Comparison of ENCODE assay signal across 14 cellular contexts in genomic region chr14:102184678-102185040, GRCh38. TPM values are rescaled to one million over a fixed set of nuclear protein-coding genes. Genes with fewer than 3 reads are reported as not detected.
DNase-seq lines count a peak whose midpoint lies in the region; ATAC-seq and TF ChIP-seq lines count a peak whose summit lies in the region.
"Had no signal": no experiment of that assay in that cellular context is flagged by ENCODE, and none has a peak within 500 bp of the region (broad histone marks: within the 10 kb centered on the region; RNA-seq: fewer than 3 reads in every experiment).

No MANE protein-coding gene starts in this region.

- H3K27me3 ChIP-seq in psoas muscle (ENCODE audit: insufficient read depth in 3 of 3, low read length in 2 of 3) (no peaks in the 10 kb centered on the region), WERI-Rb-1 (ENCODE audit: insufficient read depth, low read depth, severe bottlenecking) (no peaks in the 10 kb centered on the region), osteoblast (ENCODE audit: insufficient read depth, low read length) (no peaks in the 10 kb centered on the region)
- H3K27me3 ChIP-seq: cardiac muscle cell, left lung, SJSA1 had no signal

- ATAC-seq in psoas muscle (no peak), Right ventricle myocardium superior (ENCODE audit: poor library complexity) (no peak)
- ATAC-seq: left lung had no signal

- DNase-seq in ELF-1 (ENCODE audit: low read depth, low spot score) (peak; percentile 80), NCI-H2227 (lab: John Stamatoyannopoulos, UW; ENCODE audit: unreplicated experiment) (peak; percentile 85), cerebellar cortex (ENCODE audit: low spot score) (peak; percentile 36), psoas muscle (no peak), WERI-Rb-1 (no peak), osteoblast (ENCODE audit: insufficient read length, low spot score, missing footprints) (no peak), Right ventricle myocardium superior (no peak)
- DNase-seq: GOT3; left lung; NCI-H187 treated with DMSO at 0.1 percent for 48 hours; OCI-M1; stimulated activated CD4-positive, alpha-beta T cell treated with anti-CD3 and anti-CD28 coated beads, Interleukin-12 subunit alpha, Interleukin-12 subunit beta, amount 100 ng/mL, for 4 hours had no signal

- 69 to 83% (median 71%) methylated on average over 11 of the region's 11 CpGs for WGBS in psoas muscle, 3 donors

- peaks cover 44% of the 10 kb centered on the region for H4K20me1 ChIP-seq in osteoblast (ENCODE audit: insufficient read depth, low read length)

- peaks cover 85% of the 10 kb centered on the region for H3K4me1 ChIP-seq in psoas muscle
- H3K4me1 ChIP-seq in osteoblast (ENCODE audit: insufficient read depth, low read length): peaks cover 48% of the 10 kb centered on the region

- no peaks in the 10 kb centered on the region for H3K36me3 ChIP-seq in psoas muscle (ENCODE audit: insufficient read depth in 1 of 2, low read depth in 1 of 2)
- no peaks in the 10 kb centered on the region for H3K36me3 ChIP-seq in WERI-Rb-1
- no peaks in the 10 kb centered on the region for H3K36me3 ChIP-seq in osteoblast (ENCODE audit: insufficient read depth, low read length)
- H3K36me3 ChIP-seq: cardiac muscle cell, left lung, SJSA1 had no signal

- H3K9me3 ChIP-seq in psoas muscle (no peaks in the 10 kb centered on the region), WERI-Rb-1 (ENCODE audit: severe bottlenecking) (no peaks in the 10 kb centered on the region), osteoblast (ENCODE audit: low read depth, low read length) (no peaks in the 10 kb centered on the region)
- H3K9me3 ChIP-seq: left lung, SJSA1 had no signal

- H3K4me2 ChIP-seq in osteoblast (ENCODE audit: insufficient read depth, low read length): no peak overlapping the region

- no peak overlapping the region for H2AFZ ChIP-seq in osteoblast (ENCODE audit: low read length)

- H3K4me3 ChIP-seq in psoas muscle: no peak overlapping the region
- no peak overlapping the region for H3K4me3 ChIP-seq in WERI-Rb-1 (ENCODE audit: low read depth, low read length)
- H3K4me3 ChIP-seq in osteoblast (ENCODE audit: insufficient read depth, low read length): no peak overlapping the region
- H3K4me3 ChIP-seq: cardiac muscle cell, left lung, SJSA1 had no signal

- TF ChIP-seq CTCF in psoas muscle (IDR thresholded peaks at IDR 0.05): no peak
- TF ChIP-seq CTCF in WERI-Rb-1 (IDR thresholded peaks at IDR 0.05; ENCODE audit: low read depth, low read length): no peak
- no peak for TF ChIP-seq CTCF in osteoblast (IDR thresholded peaks at IDR 0.05; ENCODE audit: extremely low read depth, low read depth, low read length)

- H3K79me2 ChIP-seq in osteoblast (ENCODE audit: insufficient read depth, low read length): peaks cover 82% of the 10 kb centered on the region

- peak overlapping the region; percentile 31 for H3K27ac ChIP-seq in psoas muscle
- no peak overlapping the region for H3K27ac ChIP-seq in WERI-Rb-1
- no peak overlapping the region for H3K27ac ChIP-seq in osteoblast (ENCODE audit: low read depth, low read length)
- H3K27ac ChIP-seq: cardiac muscle cell, left lung, SJSA1 had no signal

- intact Hi-C loops in psoas muscle (cut with DNase I) (no loop called here), Right ventricle myocardium superior (cut with DNase I) (no loop called here)

RNA-seq across cellular contexts. Expression of gene WDR20, which starts 45.0 kb away (rescaled TPM):
- total RNA-seq in psoas muscle (10 to 100 TPM; 18.3 to 26.8 (median 22.3) TPM), osteoblast (15.6 and 18.3 TPM in 2 replicates), Right ventricle myocardium superior (19.2 TPM)
- polyA plus RNA-seq in psoas muscle: 10 to 100 TPM; 11.4 to 20.6 (median 11.9) TPM

Comparison
In these comparisons a context has a peak if more than half of its experiments do, and no peak if none do; other contexts are left out.
1. DNase-seq: peak in ELF-1 (single experiment), NCI-H2227 (single experiment) and cerebellar cortex (single experiment); none in psoas muscle (0 of 2), WERI-Rb-1 (single experiment), osteoblast (single experiment) and Right ventricle myocardium superior (single experiment).